1 cellular context compared by ENCODE assay signal in genomic region chr22:38732251-38732815, GRCh38.
TF ChIP-seq lines count a peak whose summit lies in the region.

No MANE protein-coding gene starts in this region.

TF ChIP-seq in K562, 482 proteins besides CTCF, POLR2A, EP300 and RAD21:
- TF ChIP-seq TSHZ1 (CRISPR knock-in tag; IDR thresholded peaks at IDR 0.05): no peak
- no peak for TF ChIP-seq NCOA2 (IDR thresholded peaks at IDR 0.05; ENCODE audit: partially characterized antibody in 2 of 2)
- no peak for TF ChIP-seq CAMTA2 (CRISPR knock-in tag; conservative IDR thresholded peaks at IDR 0.05)
- TF ChIP-seq, protein P1, sequence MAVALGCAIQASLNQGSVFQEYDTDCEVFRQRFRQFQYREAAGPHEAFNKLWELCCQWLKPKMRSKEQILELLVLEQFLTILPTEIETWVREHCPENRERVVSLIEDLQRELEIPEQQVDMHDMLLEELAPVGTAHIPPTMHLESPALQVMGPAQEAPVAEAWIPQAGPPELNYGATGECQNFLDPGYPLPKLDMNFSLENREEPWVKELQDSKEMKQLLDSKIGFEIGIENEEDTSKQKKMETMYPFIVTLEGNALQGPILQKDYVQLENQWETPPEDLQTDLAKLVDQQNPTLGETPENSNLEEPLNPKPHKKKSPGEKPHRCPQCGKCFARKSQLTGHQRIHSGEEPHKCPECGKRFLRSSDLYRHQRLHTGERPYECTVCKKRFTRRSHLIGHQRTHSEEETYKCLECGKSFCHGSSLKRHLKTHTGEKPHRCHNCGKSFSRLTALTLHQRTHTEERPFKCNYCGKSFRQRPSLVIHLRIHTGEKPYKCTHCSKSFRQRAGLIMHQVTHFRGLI (CRISPR knock-in tag; IDR thresholded peaks at IDR 0.05): no peak
- no peak for TF ChIP-seq ZC3H8 (IDR thresholded peaks at IDR 0.05)
- peak; percentile 1 for TF ChIP-seq POLR2G (IDR thresholded peaks at IDR 0.05; ENCODE audit: low read depth, low read length)
- no peak for TF ChIP-seq RBM34 (IDR thresholded peaks at IDR 0.05; ENCODE audit: borderline replicate concordance, insufficient read depth, low read length)
- 0 out of 2 replicates have a peak, but pooled peaks have one; percentile 25 for TF ChIP-seq SUPT5H (IDR thresholded peaks at IDR 0.05)
TF ChIP-seq in K562: peak in this region for 2.
